Comparison of ENCODE assay signal across 1 cellular context in the genomic region with DNA sequence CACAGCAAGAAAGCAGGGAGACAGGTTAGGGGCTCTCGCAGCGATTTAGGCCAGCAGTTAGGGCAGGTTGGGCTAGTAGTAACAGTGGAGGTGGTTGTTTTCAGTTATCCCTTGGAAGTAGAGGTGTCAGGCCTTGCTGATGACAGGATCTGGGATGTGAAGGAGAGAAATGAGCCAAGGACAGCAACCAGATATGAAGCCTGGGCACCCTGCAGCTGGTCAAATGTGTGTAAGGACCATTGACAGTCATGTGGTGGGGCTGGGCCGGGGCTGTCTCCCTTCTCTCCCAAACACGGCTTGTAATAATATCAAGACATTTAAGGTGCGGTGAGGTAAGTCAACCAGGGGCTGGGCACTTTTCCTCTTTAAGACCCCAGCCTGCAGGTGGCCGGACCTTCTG.
TF ChIP-seq lines count a peak whose summit lies in the region.

No MANE protein-coding gene starts in this region.

TF ChIP-seq in H1, 55 proteins besides CTCF, POLR2A, EP300 and RAD21:
- TF ChIP-seq SP1 (IDR thresholded peaks at IDR 0.05; ENCODE audit: low read depth, low read length) (no peak), CTBP2 (IDR thresholded peaks at IDR 0.05; ENCODE audit: borderline replicate concordance, insufficient read depth, insufficient read length, low read length) (no peak), RFX5 (IDR thresholded peaks at IDR 0.05; ENCODE audit: borderline replicate concordance, low read depth, low read length) (no peak), NANOG (IDR thresholded peaks at IDR 0.05; ENCODE audit: insufficient read depth, low read depth, low read length, poor library complexity, severe bottlenecking) (no peak), RBBP5 (IDR thresholded peaks at IDR 0.05; ENCODE audit: borderline replicate concordance, low read depth, low read length) (no peak), ASH2L (IDR thresholded peaks at IDR 0.05; ENCODE audit: low read length) (no peak), KDM4A (IDR thresholded peaks at IDR 0.05; ENCODE audit: low read depth, low read length, severe bottlenecking) (no peak), FOSL1 (IDR thresholded peaks at IDR 0.05; ENCODE audit: insufficient read depth, low read depth, low read length) (no peak), SP2 (IDR thresholded peaks at IDR 0.05; ENCODE audit: low read length) (no peak), RXRA (IDR thresholded peaks at IDR 0.05; ENCODE audit: insufficient read depth, low read depth, low read length) (no peak)
